17 cellular contexts compared by ENCODE assay signal in the genomic region with DNA sequence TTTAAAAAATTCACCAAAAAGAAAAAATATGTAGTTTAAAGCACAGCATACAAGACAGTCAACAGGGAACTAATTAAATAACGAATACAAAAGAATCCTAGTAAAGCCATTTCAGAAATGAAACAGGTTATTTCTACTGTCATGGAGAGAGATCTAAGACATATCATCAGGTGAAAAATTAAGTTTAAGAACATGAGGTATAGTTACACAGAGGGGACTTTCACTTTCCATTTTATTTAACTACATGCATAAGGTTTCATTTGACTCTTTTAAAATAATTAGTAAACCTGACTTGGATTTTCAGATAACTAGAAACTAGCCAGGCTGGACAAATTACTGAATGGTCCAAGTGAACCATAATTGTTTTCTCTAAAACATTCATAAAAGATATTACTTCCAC. TPM values are rescaled to one million over a fixed set of nuclear protein-coding genes. Genes with fewer than 3 reads are reported as not detected.
DNase-seq lines count a peak whose midpoint lies in the region; ATAC-seq, FAIRE-seq and TF ChIP-seq lines count a peak whose summit lies in the region.
"Had no signal": no experiment of that assay in that cellular context is flagged by ENCODE, and none has a peak within 500 bp of the region (broad histone marks: within the 10 kb centered on the region; RNA-seq: fewer than 3 reads in every experiment).

No MANE protein-coding gene starts in this region.

- DNase-seq in activated CD8-positive, alpha-beta memory T cell treated with anti-CD3 and anti-CD28 coated beads, Interleukin-2, amount 10 ng/mL, durations not matched to agents 7 days and 5 days: no peak
- no peak for DNase-seq in activated CD8-positive, alpha-beta memory T cell treated with anti-CD3 and anti-CD28 coated beads for 24 hours
- DNase-seq in A549 (ENCODE audit: low read depth in 1 of 2, low spot score in 1 of 2) (no peak), Calu3 (no peak), mucosa of gallbladder (ENCODE audit: low spot score) (no peak), colonic mucosa (no peak)
- DNase-seq in activated naive CD8-positive, alpha-beta T cell treated with anti-CD3 and anti-CD28 coated beads for 36 hours: no peak
- DNase-seq: BE2C, EL, MG63, NCI-H1092 treated with DMSO at 0.1 percent for 48 hours, NCI-H1694, NCI-H2107, NCI-H345, NCI-H69 had no signal

- no peaks in the 10 kb centered on the region for H3K27me3 Mint-ChIP-seq in activated CD8-positive, alpha-beta memory T cell treated with anti-CD3 and anti-CD28 coated beads, Interleukin-2, amount 10 ng/mL, durations not matched to agents 7 days and 5 days
- H3K27me3 Mint-ChIP-seq in Calu3 (ENCODE audit: unreplicated experiment): no peaks in the 10 kb centered on the region
- H3K27me3 Mint-ChIP-seq in activated naive CD8-positive, alpha-beta T cell treated with anti-CD3 and anti-CD28 coated beads for 36 hours: no peaks in the 10 kb centered on the region

- TF ChIP-seq EP300 in A549 (IDR thresholded peaks at IDR 0.05): no peak

- H3K9ac ChIP-seq in colonic mucosa (ENCODE audit: low read depth in 2 of 2, low read length in 2 of 2): no peak overlapping the region

- H3K4me1 ChIP-seq in A549: no peaks in the 10 kb centered on the region
- H3K4me1 ChIP-seq in colonic mucosa: peaks cover 4% of the 10 kb centered on the region
- H3K4me1 ChIP-seq: BE2C, HAP-1 had no signal

- peak overlapping the region; percentile 7 for H3K27ac Mint-ChIP-seq in activated CD8-positive, alpha-beta memory T cell treated with anti-CD3 and anti-CD28 coated beads, Interleukin-2, amount 10 ng/mL, durations not matched to agents 7 days and 5 days
- no peak overlapping the region for H3K27ac Mint-ChIP-seq in Calu3 (ENCODE audit: unreplicated experiment)
- peak overlapping the region; percentile 85 for H3K27ac Mint-ChIP-seq in activated naive CD8-positive, alpha-beta T cell treated with anti-CD3 and anti-CD28 coated beads for 36 hours

- CTCF ChIA-PET in activated CD8-positive, alpha-beta memory T cell treated with anti-CD3 and anti-CD28 coated beads, Interleukin-2, amount 10 ng/mL, durations not matched to agents 7 days and 5 days (lab: Charles Lee): no interaction called here
- CTCF ChIA-PET in A549 (lab: Yijun Ruan, JAX): no interaction called here
- CTCF ChIA-PET in Calu3 (lab: Charles Lee): no interaction called here

- H3K27me3 ChIP-seq in colonic mucosa: no peaks in the 10 kb centered on the region
- H3K27me3 ChIP-seq: BE2C, MG63 had no signal

- H3K9me3 ChIP-seq in A549 (no peaks in the 10 kb centered on the region), colonic mucosa (no peaks in the 10 kb centered on the region)
- H3K9me3 ChIP-seq: BE2C, HAP-1, MG63 had no signal

- WGBS in A549 (ENCODE audit: missing lambda C conversion rate): 89% methylated on average over 1 of the region's 1 CpG

- intact Hi-C loops in Calu3 (cut with micrococcal nuclease; ENCODE audit: unreplicated experiment): no loop called here
- intact Hi-C loops in colonic mucosa (cut with DNase I): no loop called here

- H3K36me3 Mint-ChIP-seq in activated CD8-positive, alpha-beta memory T cell treated with anti-CD3 and anti-CD28 coated beads, Interleukin-2, amount 10 ng/mL, durations not matched to agents 7 days and 5 days: peaks cover 55% of the 10 kb centered on the region
- peaks cover 21% of the 10 kb centered on the region for H3K36me3 Mint-ChIP-seq in Calu3 (ENCODE audit: insufficient read depth, unreplicated experiment)
- peaks cover 30% of the 10 kb centered on the region for H3K36me3 Mint-ChIP-seq in activated naive CD8-positive, alpha-beta T cell treated with anti-CD3 and anti-CD28 coated beads for 36 hours

- TF ChIP-seq CTCF in A549 (IDR thresholded peaks at IDR 0.05) (no peak), Calu3 (IDR thresholded peaks at IDR 0.05; ENCODE audit: unreplicated experiment) (no peak), colonic mucosa (IDR thresholded peaks at IDR 0.05) (no peak)

- H3K4me2 ChIP-seq in A549: no peak overlapping the region

- TF ChIP-seq RAD21 in A549 (conservative IDR thresholded peaks at IDR 0.05 in 1 of 2, IDR thresholded peaks at IDR 0.05 in 1 of 2): no peak

- no peak for TF ChIP-seq POLR2A in A549 (IDR thresholded peaks at IDR 0.05; ENCODE audit: low read length)

- no peaks in the 10 kb centered on the region for H3K9me3 Mint-ChIP-seq in activated CD8-positive, alpha-beta memory T cell treated with anti-CD3 and anti-CD28 coated beads, Interleukin-2, amount 10 ng/mL, durations not matched to agents 7 days and 5 days (ENCODE audit: low read depth)
- H3K9me3 Mint-ChIP-seq in Calu3 (ENCODE audit: low read depth, unreplicated experiment): no peaks in the 10 kb centered on the region
- H3K9me3 Mint-ChIP-seq in activated naive CD8-positive, alpha-beta T cell treated with anti-CD3 and anti-CD28 coated beads for 36 hours: no peaks in the 10 kb centered on the region

- peaks cover 24% of the 10 kb centered on the region for H3K4me1 Mint-ChIP-seq in activated CD8-positive, alpha-beta memory T cell treated with anti-CD3 and anti-CD28 coated beads, Interleukin-2, amount 10 ng/mL, durations not matched to agents 7 days and 5 days
- no peaks in the 10 kb centered on the region for H3K4me1 Mint-ChIP-seq in Calu3 (ENCODE audit: low read depth, unreplicated experiment)
- H3K4me1 Mint-ChIP-seq in activated naive CD8-positive, alpha-beta T cell treated with anti-CD3 and anti-CD28 coated beads for 36 hours: peaks cover 24% of the 10 kb centered on the region

- H3K4me3 Mint-ChIP-seq in activated CD8-positive, alpha-beta memory T cell treated with anti-CD3 and anti-CD28 coated beads, Interleukin-2, amount 10 ng/mL, durations not matched to agents 7 days and 5 days: no peak overlapping the region
- H3K4me3 Mint-ChIP-seq in Calu3 (ENCODE audit: low read depth, unreplicated experiment): no peak overlapping the region
- no peak overlapping the region for H3K4me3 Mint-ChIP-seq in activated naive CD8-positive, alpha-beta T cell treated with anti-CD3 and anti-CD28 coated beads for 36 hours

- H3K36me3 ChIP-seq in colonic mucosa: peaks cover 9% of the 10 kb centered on the region

- H3K27ac ChIP-seq in A549 (no peak overlapping the region), colonic mucosa (no peak overlapping the region)

- no peak for ATAC-seq in activated CD8-positive, alpha-beta memory T cell treated with anti-CD3 and anti-CD28 coated beads, Interleukin-2, amount 10 ng/mL, durations not matched to agents 7 days and 5 days
- ATAC-seq in A549 (no peak), GM19455 (IDR thresholded peaks at IDR 0.05; ENCODE audit: unreplicated experiment) (no peak)

- no peak overlapping the region for H3K4me3 ChIP-seq in A549
- no peak overlapping the region for H3K4me3 ChIP-seq in colonic mucosa
- H3K4me3 ChIP-seq: HAP-1, MG63 had no signal

- TSS peak; percentile 5 for BruUV-seq in Calu3 (replicated peaks; lab: Mats Ljungman, UMichigan)

- POLR2A ChIA-PET in A549 (lab: Yijun Ruan, JAX): no interaction called here

- peak; percentile 59 for FAIRE-seq in A549 (lab: Jason Lieb, UNC)

TF ChIP-seq in A549, 52 proteins besides CTCF, POLR2A, EP300 and RAD21 (continues in another document):
- TF ChIP-seq RNF2 (IDR thresholded peaks at IDR 0.05; ENCODE audit: borderline replicate concordance, low read depth) (no peak), CBX8 (IDR thresholded peaks at IDR 0.05) (no peak), E2F6 (IDR thresholded peaks at IDR 0.05; ENCODE audit: borderline replicate concordance, low read depth) (no peak), RCOR1 (IDR thresholded peaks at IDR 0.05; ENCODE audit: low read depth, low read length) (no peak), ZC3H11A (IDR thresholded peaks at IDR 0.05) (no peak), NPAS2 (CRISPR knock-in tag; IDR thresholded peaks at IDR 0.05; ENCODE audit: borderline replicate concordance) (no peak), JUNB (IDR thresholded peaks at IDR 0.05) (no peak), HOXA7 (CRISPR knock-in tag; IDR thresholded peaks at IDR 0.05) (no peak)
- TF ChIP-seq, protein P1, sequence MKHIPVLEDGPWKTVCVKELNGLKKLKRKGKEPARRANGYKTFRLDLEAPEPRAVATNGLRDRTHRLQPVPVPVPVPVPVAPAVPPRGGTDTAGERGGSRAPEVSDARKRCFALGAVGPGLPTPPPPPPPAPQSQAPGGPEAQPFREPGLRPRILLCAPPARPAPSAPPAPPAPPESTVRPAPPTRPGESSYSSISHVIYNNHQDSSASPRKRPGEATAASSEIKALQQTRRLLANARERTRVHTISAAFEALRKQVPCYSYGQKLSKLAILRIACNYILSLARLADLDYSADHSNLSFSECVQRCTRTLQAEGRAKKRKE (CRISPR knock-in tag; IDR thresholded peaks at IDR 0.05; ENCODE audit: low read depth): no peak

RNA-seq across cellular contexts. Expression of gene SEC23A, which starts 11.3 kb away (rescaled TPM):
- total RNA-seq in activated CD8-positive, alpha-beta memory T cell treated with anti-CD3 and anti-CD28 coated beads, Interleukin-2, amount 10 ng/mL, durations not matched to agents 7 days and 5 days: 10 to 100 TPM; 43.7 to 54.3 TPM
- polyA plus RNA-seq in A549 (2011; rRNA removed): 176 and 238 TPM in 2 replicates
- polyA plus RNA-seq in A549 (2012; cell fraction: cytosol; rRNA removed): 41.4 and 48.1 TPM in 2 replicates
- polyA plus RNA-seq in A549 (2012; cell fraction: nucleus; rRNA removed): 29.6 and 42.0 TPM in 2 replicates
- 90.2 to 105 TPM (median 96.4 TPM) in 3 replicates for polyA plus RNA-seq in A549 (2017; fragmentation: RNase III; extraction: RNeasy Plus Mini Kit Qiagen cat#74134 plus additional on column Dnase treatment)
- 200 and 215 TPM in 2 replicates for polyA minus RNA-seq in A549 (2011; rRNA and poly(A)+ RNA removed)
- 37.5 and 48.0 TPM in 2 replicates for total RNA-seq in Calu3 (2022)
- total RNA-seq in activated naive CD8-positive, alpha-beta T cell treated with anti-CD3 and anti-CD28 coated beads for 36 hours: 10 to 100 TPM; 36.3 to 38.1 TPM
- total RNA-seq in mucosa of gallbladder: 72.3 TPM
- 100 to 1,000 TPM in 1 of 2 donors, 10 to 100 TPM in 1; 66.6 to 132 TPM for total RNA-seq in colonic mucosa

RNA-seq across cellular contexts. Expression of gene GEMIN2, which starts 22.4 kb away (rescaled TPM):
- total RNA-seq in activated CD8-positive, alpha-beta memory T cell treated with anti-CD3 and anti-CD28 coated beads, Interleukin-2, amount 10 ng/mL, durations not matched to agents 7 days and 5 days: 10 to 100 TPM; 22.5 to 26.3 TPM
- 48.1 and 67.8 TPM in 2 replicates for polyA plus RNA-seq in A549 (2011; rRNA removed)
- polyA plus RNA-seq in A549 (2012; cell fraction: cytosol; rRNA removed): 35.2 and 52.3 TPM in 2 replicates
- 17.9 and 21.3 TPM in 2 replicates for polyA plus RNA-seq in A549 (2012; cell fraction: nucleus; rRNA removed)
- 26.8 to 31.7 TPM (median 30.6 TPM) in 3 replicates for polyA plus RNA-seq in A549 (2017; fragmentation: RNase III; extraction: RNeasy Plus Mini Kit Qiagen cat#74134 plus additional on column Dnase treatment)
- 9.7 and 15.5 TPM in 2 replicates for polyA minus RNA-seq in A549 (2011; rRNA and poly(A)+ RNA removed)
- total RNA-seq in Calu3 (2022): 15.5 and 20.1 TPM in 2 replicates
- 10 to 100 TPM; 25.8 to 26.4 TPM for total RNA-seq in activated naive CD8-positive, alpha-beta T cell treated with anti-CD3 and anti-CD28 coated beads for 36 hours
- 9.4 TPM for total RNA-seq in mucosa of gallbladder
- 10 to 100 TPM in 1 of 2 donors, 1 to 10 TPM in 1; 8.2 to 13.3 TPM for total RNA-seq in colonic mucosa
